In the genomic region with DNA sequence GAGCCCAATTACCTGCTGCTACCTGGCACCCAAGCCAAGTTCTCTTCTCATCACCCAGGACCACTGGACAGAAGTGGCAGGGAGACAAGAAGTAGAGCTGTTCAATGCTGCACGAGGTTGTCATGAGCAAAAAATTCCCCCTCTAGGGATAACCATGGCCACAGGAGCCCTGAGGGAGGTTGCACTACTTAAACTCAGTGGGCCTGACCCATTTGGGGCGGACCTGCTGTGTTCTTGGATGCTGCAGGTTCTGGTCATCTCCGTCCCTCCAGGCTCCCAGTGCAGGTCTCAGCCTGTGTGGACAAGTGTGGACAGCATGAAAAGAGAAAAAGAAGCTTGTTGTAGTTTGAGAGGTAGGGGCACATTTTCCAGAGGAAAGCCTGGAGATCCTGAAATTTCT, we compare ENCODE assay signal across 27 cellular contexts. TPM values are rescaled to one million over a fixed set of nuclear protein-coding genes. Genes with fewer than 3 reads are reported as not detected.
DNase-seq lines count a peak whose midpoint lies in the region; ATAC-seq, FAIRE-seq and TF ChIP-seq lines count a peak whose summit lies in the region.
"Had no signal": no experiment of that assay in that cellular context is flagged by ENCODE, and none has a peak within 500 bp of the region (broad histone marks: within the 10 kb centered on the region; RNA-seq: fewer than 3 reads in every experiment).

No MANE protein-coding gene starts in this region.

- DNase-seq in cardiac septum (ENCODE audit: low spot score) (peak; percentile 41), left cardiac atrium (no peak), bronchial epithelial cell (ENCODE audit: low read depth) (no peak), left lobe of liver (ENCODE audit: low spot score) (peak; percentile 15), ureter (ENCODE audit: low spot score) (peak; percentile 23), midbrain (lab: John Stamatoyannopoulos, UW) (no peak), MG63 (no peak)
- DNase-seq: 8988T; ACHN; BE2C; CD4-positive, alpha-beta memory T cell; CD4-positive, CD25-positive, alpha-beta regulatory T cell; CD8-positive, alpha-beta memory T cell; COR-L47; DMS 273 treated with DMSO at 0.1 percent for 48 hours; DMS153; DMS53; DMS79; DND-41; EL; GF-D8 had no signal

- H3K4me3 ChIP-seq in bronchial epithelial cell (ENCODE audit: low read depth, low read length) (no peak overlapping the region), MG63 (no peak overlapping the region)
- H3K4me3 ChIP-seq: BLaER1 had no signal

- peak; percentile 13 for FAIRE-seq in bronchial epithelial cell (lab: Jason Lieb, UNC)
- FAIRE-seq: A204.1, G401.6, GM12891, GM19239 had no signal

- no peak for TF ChIP-seq CTCF in bronchial epithelial cell (IDR thresholded peaks at IDR 0.05; ENCODE audit: insufficient read depth, low read length, severe bottlenecking)

- no peaks in the 10 kb centered on the region for H3K9me3 ChIP-seq in MG63
- H3K9me3 ChIP-seq: BE2C, BLaER1 had no signal

- ATAC-seq in left cardiac atrium = no peak
- ATAC-seq in left lobe of liver = no peak
- ATAC-seq in HG03097 (IDR thresholded peaks at IDR 0.05; ENCODE audit: low FRiP score, unreplicated experiment) = no peak

- intact Hi-C loops in cardiac septum (cut with DNase I) = no loop called here
- intact Hi-C loops in left cardiac atrium (cut with DNase I) = no loop called here

- H3K36me3 ChIP-seq in bronchial epithelial cell (ENCODE audit: control insufficient read depth, insufficient read depth, low read length) (no peaks in the 10 kb centered on the region), MG63 (no peaks in the 10 kb centered on the region)
- H3K36me3 ChIP-seq: BE2C, BLaER1 had no signal

- H3K27me3 ChIP-seq in bronchial epithelial cell (ENCODE audit: control insufficient read depth, insufficient read depth, low read length) (no peaks in the 10 kb centered on the region), MG63 (no peaks in the 10 kb centered on the region)
- H3K27me3 ChIP-seq: BE2C, BLaER1 had no signal

RNA-seq across cellular contexts. Expression of a gene that starts 26.1 kb away (rescaled TPM):
- 77.6 TPM for total RNA-seq in cardiac septum
- total RNA-seq in left cardiac atrium = 10 to 100 TPM; 59.2 to 97.0 TPM
- total RNA-seq in bronchial epithelial cell = 248 and 315 TPM in 2 replicates
- 80.9 TPM for total RNA-seq in left lobe of liver
- total RNA-seq in ureter = 90.4 TPM
- 94.0 and 129 TPM in 2 replicates for total RNA-seq in MG63 (2014; rRNA removed; shearing (Covaris generic); ENCODE audit: low replicate concordance)

RNA-seq across cellular contexts. Expression of a gene that starts 32.1 kb away (rescaled TPM):
- total RNA-seq in cardiac septum = 18.1 TPM
- total RNA-seq in left cardiac atrium = 10 to 100 TPM; 12.9 to 18.6 TPM
- total RNA-seq in bronchial epithelial cell = 30.5 and 36.1 TPM in 2 replicates
- 10.3 TPM for total RNA-seq in left lobe of liver
- 34.3 TPM for total RNA-seq in ureter
- 24.6 and 25.2 TPM in 2 replicates for total RNA-seq in MG63 (2014; rRNA removed; shearing (Covaris generic); ENCODE audit: low replicate concordance)

Comparison
In these comparisons a context has a peak if more than half of its experiments do, and no peak if none do; other contexts are left out.
1. DNase-seq: peak in cardiac septum (single experiment), left lobe of liver (single experiment) and ureter (single experiment); none in left cardiac atrium (single experiment), bronchial epithelial cell (single experiment), midbrain (single experiment) and MG63 (single experiment).